Comparison of ENCODE assay signal across 15 cellular contexts in the genomic region with DNA sequence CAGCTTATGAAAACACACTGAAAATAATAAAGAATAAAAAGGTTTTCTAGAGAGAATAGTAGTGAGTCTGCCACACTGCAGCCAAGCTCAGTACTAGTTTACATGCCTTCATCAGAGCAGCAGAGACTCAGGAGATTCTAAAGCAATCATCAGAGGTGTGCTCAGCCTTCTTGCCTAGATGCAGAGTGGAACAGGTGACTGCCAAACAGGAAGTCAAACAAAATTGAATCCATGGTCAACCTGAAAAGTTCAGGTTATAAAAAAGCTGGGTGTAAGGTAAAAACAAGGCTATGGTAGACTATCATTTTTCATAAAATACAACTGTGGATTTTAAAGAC.
DNase-seq lines count a peak whose midpoint lies in the region; ATAC-seq and TF ChIP-seq lines count a peak whose summit lies in the region.
"Had no signal": no experiment of that assay in that cellular context is flagged by ENCODE, and none has a peak within 500 bp of the region (broad histone marks: within the 10 kb centered on the region; RNA-seq: fewer than 3 reads in every experiment).

No MANE protein-coding gene starts in this region.

- DNase-seq in activated CD4-positive, CD25-positive, alpha-beta regulatory T cell (lab: John Stamatoyannopoulos, UW), result no peak
- no peak for DNase-seq in SK-N-MC (ENCODE audit: low read depth, low spot score)
- no peak for DNase-seq in coronary artery (ENCODE audit: low spot score)
- DNase-seq in stimulated activated naive CD8-positive, alpha-beta T cell treated with anti-CD3 and anti-CD28 coated beads, Interleukin-15, Interleukin-2, amounts not matched to agents 100 U/mL and 50 U/mL, for 24 hours, result no peak
- no peak for DNase-seq in stimulated activated CD4-positive, alpha-beta T cell treated with anti-CD3 and anti-CD28 coated beads, Interleukin-4, amount 100 ng/mL, for 4 hours
- DNase-seq in NCI-H82 treated with DMSO at 0.1 percent for 48 hours (lab: John Stamatoyannopoulos, UW; ENCODE audit: unreplicated experiment), result no peak
- DNase-seq: 8988T; dorsolateral prefrontal cortex; H9; lower lobe of right lung; Right ventricle myocardium superior; stimulated activated CD4-positive, alpha-beta T cell treated with anti-CD3 and anti-CD28 coated beads, Interleukin-2, amount 100 ng/mL, for 48 hours had no signal

- H3K27ac ChIP-seq in SK-N-MC (0 out of 2 replicates have a peak overlapping the region, but pooled peaks have one; percentile 16), coronary artery (peak overlapping the region; percentile 56 to 67)
- H3K27ac ChIP-seq: dorsolateral prefrontal cortex, lower lobe of right lung, parathyroid adenoma had no signal

- no peak for TF ChIP-seq CTCF in coronary artery (IDR thresholded peaks at IDR 0.05)

- peak; percentile 43 to 48 for ATAC-seq in activated CD4-positive, CD25-positive, alpha-beta regulatory T cell treated with anti-CD3 and anti-CD28 coated beads, Interleukin-2, amount 50 U/mL, for 24 hours
- peak; percentile 55 for ATAC-seq in stimulated activated naive CD8-positive, alpha-beta T cell treated with anti-CD3 and anti-CD28 coated beads, Interleukin-15, Interleukin-2, amounts not matched to agents 100 U/mL and 50 U/mL, for 24 hours
- ATAC-seq in HG03175 (IDR thresholded peaks at IDR 0.05; ENCODE audit: unreplicated experiment), result no peak
- ATAC-seq: lower lobe of right lung had no signal

- no peaks in the 10 kb centered on the region for H3K36me3 ChIP-seq in SK-N-MC (ENCODE audit: insufficient read depth, low read length)
- H3K36me3 ChIP-seq: lower lobe of right lung had no signal

- H3K9ac ChIP-seq in SK-N-MC (ENCODE audit: insufficient read length), result no peak overlapping the region
- H3K9ac ChIP-seq: parathyroid adenoma had no signal

- H3K4me3 ChIP-seq in SK-N-MC, result no peak overlapping the region
- no peak overlapping the region for H3K4me3 ChIP-seq in coronary artery
- H3K4me3 ChIP-seq: dorsolateral prefrontal cortex, lower lobe of right lung had no signal

- H3K9me3 ChIP-seq in SK-N-MC (ENCODE audit: low read depth, low read length), result no peaks in the 10 kb centered on the region
- H3K9me3 ChIP-seq: lower lobe of right lung had no signal
